ENCODE assay signal across 36 cellular contexts in the genomic region with DNA sequence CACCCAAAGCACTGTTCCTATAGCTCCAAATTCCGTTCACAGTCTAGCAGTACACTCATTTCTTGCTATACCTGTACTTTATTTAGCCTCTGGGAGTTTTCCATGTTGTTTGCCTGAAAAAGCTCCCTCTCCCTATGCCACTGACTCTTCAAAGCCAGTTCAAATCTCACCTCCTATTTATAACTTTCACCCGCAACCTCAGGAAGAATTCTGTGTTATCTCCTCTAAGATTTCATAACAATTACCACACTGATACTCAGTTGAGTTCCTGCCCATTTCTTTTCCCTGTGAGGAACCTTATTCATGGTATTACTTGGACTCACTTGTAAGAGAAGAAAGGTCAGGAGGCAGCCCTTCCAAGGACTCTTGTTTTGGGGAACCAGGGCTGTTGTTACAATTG. TPM values are rescaled to one million over a fixed set of nuclear protein-coding genes. Genes with fewer than 3 reads are reported as not detected.
"Had no signal": no experiment of that assay in that cellular context is flagged by ENCODE, and none has a peak within 500 bp of the region (broad histone marks: within the 10 kb centered on the region; RNA-seq: fewer than 3 reads in every experiment).

No MANE protein-coding gene starts in this region.

- H3K9ac ChIP-seq: parathyroid adenoma had no signal

- H3K79me2 ChIP-seq: hepatocyte, parathyroid adenoma had no signal

- H3K4me1 Mint-ChIP-seq: activated B cell treated with CpG ODN at 0.5 μM for 24 hours; endodermal cell; naive B cell; nephron progenitor cell; stimulated activated memory B cell treated with anti-CD40 and anti-IgM and Interleukin-4, amounts not matched to agents 10 μg/mL and 1 μg/mL and 100 μg/mL, for 72 hours; stimulated activated naive CD8-positive, alpha-beta T cell treated with anti-CD3 and anti-CD28 coated beads, Interleukin-15, amount 100 ng/mL, for 72 hours had no signal

- H3K9me3 ChIP-seq: ascending aorta, gastroesophageal sphincter, psoas muscle, sigmoid colon, uterus had no signal

- H3K27ac Mint-ChIP-seq: activated B cell treated with CpG ODN at 0.5 μM for 24 hours; activated CD8-positive, alpha-beta T cell treated with anti-CD3 and anti-CD28 coated beads for 36 hours; activated naive CD8-positive, alpha-beta T cell; activated T-cell treated with anti-CD3 and anti-CD28 coated beads, Interleukin-2, amount 50 U/mL, for 72 hours; endodermal cell; naive B cell; nephron progenitor cell; stimulated activated memory B cell treated with anti-CD40 and anti-IgM and Interleukin-4, amounts not matched to agents 10 μg/mL and 1 μg/mL and 100 μg/mL, for 72 hours; type B pancreatic cell had no signal

- H3K9me3 Mint-ChIP-seq: activated T-cell treated with anti-CD3 and anti-CD28 coated beads, Interleukin-2, amount 50 U/mL, for 72 hours; endodermal cell; stimulated activated memory B cell treated with anti-CD40 and anti-IgM and Interleukin-4, amounts not matched to agents 10 μg/mL and 1 μg/mL and 100 μg/mL, for 72 hours; stimulated activated naive CD8-positive, alpha-beta T cell treated with anti-CD3 and anti-CD28 coated beads, Interleukin-15, amount 100 ng/mL, for 72 hours had no signal

- H3K27ac ChIP-seq: ascending aorta, brain microvascular endothelial cell, gastroesophageal sphincter, hepatocyte, parathyroid adenoma, psoas muscle, sigmoid colon, uterus had no signal

- H2AFZ ChIP-seq: hepatocyte, parathyroid adenoma had no signal

- H3K4me2 ChIP-seq: hepatocyte, smooth muscle cell had no signal

- DNase-seq: activated B cell treated with CpG ODN at 0.5 μM for 24 hours; activated CD4-positive, alpha-beta T cell treated with anti-CD3 and anti-CD28 coated beads, Interleukin-2, amount 50 U/mL, for 1 hour; activated CD8-positive, alpha-beta T cell treated with anti-CD3 and anti-CD28 coated beads for 36 hours; activated naive CD4-positive, alpha-beta T cell treated with Interleukin-2 at 50 U/mL for 16 hours; activated T-cell treated with anti-CD3 and anti-CD28 coated beads, Interleukin-2, amount 50 U/mL, for 72 hours; brain microvascular endothelial cell; cortex of kidney; endodermal cell; left colon; mammary epithelial cell; naive B cell; nephron progenitor cell; nucleus accumbens; psoas muscle; sigmoid colon; stimulated activated CD4-positive, alpha-beta T cell treated with anti-CD3 and anti-CD28 coated beads, Interleukin-1b, Interleukin-23, amount 100 ng/mL, for 48 hours; stimulated activated CD4-positive, alpha-beta T cell treated with anti-CD3 and anti-CD28 coated beads, Interleukin-4, amount 100 ng/mL, for 4 hours; stimulated activated CD8-positive, alpha-beta memory T cell treated with anti-CD3 and anti-CD28 coated beads, Interleukin-4, amount 100 ng/mL, for 48 hours; stimulated activated naive CD8-positive, alpha-beta T cell treated with anti-CD3 and anti-CD28 coated beads, Interleukin-15, amount 100 ng/mL, for 72 hours; substantia nigra; T-helper 2 cell; uterus had no signal

- H3K27me3 ChIP-seq: ascending aorta, brain microvascular endothelial cell, gastroesophageal sphincter, hepatocyte, sigmoid colon, uterus had no signal

- H3K4me3 Mint-ChIP-seq: activated B cell treated with CpG ODN at 0.5 μM for 24 hours; activated CD8-positive, alpha-beta T cell treated with anti-CD3 and anti-CD28 coated beads for 36 hours; activated naive CD8-positive, alpha-beta T cell; activated T-cell treated with anti-CD3 and anti-CD28 coated beads, Interleukin-2, amount 50 U/mL, for 72 hours; endodermal cell; naive B cell; nephron progenitor cell; stimulated activated memory B cell treated with anti-CD40 and anti-IgM and Interleukin-4, amounts not matched to agents 10 μg/mL and 1 μg/mL and 100 μg/mL, for 72 hours; stimulated activated naive CD8-positive, alpha-beta T cell treated with anti-CD3 and anti-CD28 coated beads, Interleukin-15, amount 100 ng/mL, for 72 hours; type B pancreatic cell had no signal

- H3K36me3 ChIP-seq: ascending aorta, brain microvascular endothelial cell, gastroesophageal sphincter, sigmoid colon, uterus had no signal

- H3K27me3 Mint-ChIP-seq: type B pancreatic cell had no signal

- H3K4me1 ChIP-seq: ascending aorta, gastroesophageal sphincter, parathyroid adenoma, psoas muscle, sigmoid colon, uterus had no signal

- H3K36me3 Mint-ChIP-seq: naive B cell; stimulated activated memory B cell treated with anti-CD40 and anti-IgM and Interleukin-4, amounts not matched to agents 10 μg/mL and 1 μg/mL and 100 μg/mL, for 72 hours; type B pancreatic cell had no signal

- H3K4me3 ChIP-seq: ascending aorta, gastroesophageal sphincter, hepatocyte, psoas muscle, sigmoid colon, smooth muscle cell, uterus had no signal

RNA-seq across cellular contexts. Expression of a gene that starts 25.2 kb away (rescaled TPM):
- total RNA-seq: activated B cell treated with CpG ODN at 0.5 μM for 24 hours; activated CD8-positive, alpha-beta T cell treated with anti-CD3 and anti-CD28 coated beads for 36 hours; activated T-cell treated with anti-CD3 and anti-CD28 coated beads, Interleukin-2, amount 50 U/mL, for 72 hours; ascending aorta; cardiac septum; cerebellum; endodermal cell; esophagus mucosa; gastroesophageal sphincter; left colon; mammary epithelial cell; mucosa of gallbladder; psoas muscle; sigmoid colon; smooth muscle cell had no signal
- polyA plus RNA-seq: adipose tissue, keratinocyte, mammary epithelial cell, psoas muscle, sigmoid colon, smooth muscle cell had no signal
